Comparison of ENCODE assay signal across 8 cellular contexts in genomic region chr12:31324116-31324844, GRCh38. TPM values are rescaled to one million over a fixed set of nuclear protein-coding genes. Genes with fewer than 3 reads are reported as not detected.
DNase-seq lines count a peak whose midpoint lies in the region; TF ChIP-seq lines count a peak whose summit lies in the region.

No MANE protein-coding gene starts in this region.

- no peak; the same call in none of the 2 replicates for TF ChIP-seq CTCF in C4-2B (conservative IDR thresholded peaks at IDR 0.05)
- TF ChIP-seq CTCF in HL-60 (IDR thresholded peaks at IDR 0.05; ENCODE audit: insufficient read depth, low read length) = no peak
- TF ChIP-seq CTCF in RWPE1 (conservative IDR thresholded peaks at IDR 0.05; ENCODE audit: low read depth) = no peak
- no peak for TF ChIP-seq CTCF in testis (IDR thresholded peaks at IDR 0.05)

- H3K27ac ChIP-seq in C4-2B (peak overlapping the region; percentile 98), HL-60 (replicated peaks) (peak overlapping the region; percentile 93), RWPE1 (peak overlapping the region; percentile 87), testis (peak overlapping the region; percentile 90 to 95)

- H3K4me3 ChIP-seq in HL-60 (replicated peaks; ENCODE audit: insufficient read depth, low read length) = peak overlapping the region; percentile 77
- H3K4me3 ChIP-seq in testis = peak overlapping the region; percentile 74 to 81

- TF ChIP-seq POLR2A in testis (IDR thresholded peaks at IDR 0.05) = no peak

- no peaks in the 10 kb centered on the region for H3K9me3 ChIP-seq in testis

- POLR2A ChIA-PET in RWPE1 (lab: Yijun Ruan, JAX; ENCODE audit: low non-redundant PET) = no interaction called here

- CTCF ChIA-PET in RWPE1 (lab: Yijun Ruan, JAX) = interaction anchor here (0.6 kb wide), 1 partner anchor 151 kb away, joined by 3 read pairs; no protein-coding TSS in a partner anchor

- no peaks in the 10 kb centered on the region for H3K4me1 ChIP-seq in testis

- intact Hi-C loops in testis (cut with DNase I; ENCODE audit: low total_unique reads) = no loop called here

- no peaks in the 10 kb centered on the region for H3K36me3 ChIP-seq in testis (ENCODE audit: low read depth, missing control alignments)

- WGBS in testis, 2 donors = 0 to 1% methylated on average over 26 to 72 of the region's 81 CpGs

- no peaks in the 10 kb centered on the region for H3K27me3 ChIP-seq in HL-60 (ENCODE audit: insufficient read depth, poor library complexity, severe bottlenecking)
- no peaks in the 10 kb centered on the region for H3K27me3 ChIP-seq in testis

- DNase-seq in GM19238 (ENCODE audit: insufficient read length, low spot score) (peak; percentile 32), HL-60 (ENCODE audit: low read depth in 1 of 2, low spot score in 1 of 2) (peak in 1 of 2 experiments; percentile 79), RWPE1 (ENCODE audit: low spot score) (peak; percentile 72), activated gamma-delta T cell (lab: John Stamatoyannopoulos, UW) (peak; percentile 64), foreskin melanocyte (peak; percentile 40), nucleus accumbens (lab: John Stamatoyannopoulos, UW) (peak in 41 of 56 donors; percentile 3 to 52 (median 24)), testis (peak; percentile 76)

RNA-seq across cellular contexts. Expression of gene SINHCAF, which starts 1.7 kb away (rescaled TPM):
- total RNA-seq in testis = 10 to 100 TPM; 45.2 to 46.8 TPM
- polyA plus RNA-seq in testis (ENCODE audit: insufficient read depth, low read depth, low replicate concordance) = 47.9 TPM
